ENCODE assay signal across 1 cellular context in the genomic region with DNA sequence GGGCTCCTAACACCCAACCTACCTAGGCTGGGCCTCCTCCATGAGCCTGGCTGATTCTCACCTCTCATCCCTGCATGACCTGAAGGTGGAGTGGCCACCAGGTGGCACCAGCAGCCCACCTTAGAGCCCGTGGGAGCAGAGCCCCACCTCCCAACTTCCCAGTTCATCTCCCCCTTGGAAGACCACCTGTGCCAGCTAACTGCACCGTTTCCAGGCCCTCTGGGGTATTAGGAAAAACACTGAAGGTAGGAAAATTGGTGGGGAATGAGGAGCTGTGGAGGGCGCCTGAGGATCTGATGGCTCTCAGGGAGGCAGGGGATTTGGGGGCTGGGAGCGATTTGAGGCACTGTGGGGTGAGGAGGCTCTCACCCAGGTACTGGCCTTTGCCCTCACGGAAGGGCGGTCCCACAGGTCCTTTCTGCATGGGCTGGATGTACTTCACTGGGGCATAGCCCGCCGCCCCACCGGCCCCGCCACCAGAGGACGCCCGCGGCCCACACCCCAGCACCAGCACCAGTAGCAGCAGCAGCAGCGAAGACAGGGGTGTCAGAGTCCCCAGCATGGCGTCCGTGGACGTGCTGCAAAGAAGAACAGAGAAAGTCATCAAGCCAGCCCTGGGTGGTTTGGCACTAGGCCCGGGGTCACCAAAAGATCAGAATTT.
TF ChIP-seq lines count a peak whose summit lies in the region.

No MANE protein-coding gene starts in this region.

TF ChIP-seq in HEK293, 187 proteins besides CTCF, POLR2A, EP300 and RAD21 (continues in another document):
- TF ChIP-seq SP3 (tag by site-specific recombination; IDR thresholded peaks at IDR 0.05) (no peak), ZNF433 (tag by site-specific recombination; IDR thresholded peaks at IDR 0.05; ENCODE audit: low read depth) (no peak), ZNF639 (tag by site-specific recombination; IDR thresholded peaks at IDR 0.05) (no peak), ZNF341 (tag by site-specific recombination; IDR thresholded peaks at IDR 0.05; ENCODE audit: low read depth) (no peak), ZNF48 (tag by site-specific recombination; IDR thresholded peaks at IDR 0.05) (no peak), SALL2 (tag by site-specific recombination; IDR thresholded peaks at IDR 0.05; ENCODE audit: borderline replicate concordance) (no peak), IKZF3 (tag by site-specific recombination; IDR thresholded peaks at IDR 0.05) (peak; percentile 90), ZNF26 (tag by site-specific recombination; IDR thresholded peaks at IDR 0.05) (no peak), EGR2 (tag by site-specific recombination; IDR thresholded peaks at IDR 0.05; ENCODE audit: low read depth) (no peak), BCL11A (tag by site-specific recombination; IDR thresholded peaks at IDR 0.05; ENCODE audit: low read depth) (0 out of 2 replicates have a peak, but pooled peaks have one; percentile 10), ZNF629 (tag by site-specific recombination; IDR thresholded peaks at IDR 0.05) (0 out of 2 replicates have a peak, but pooled peaks have one; percentile 13), SP2 (tag by site-specific recombination; IDR thresholded peaks at IDR 0.05) (no peak), ZBTB17 (tag by site-specific recombination; IDR thresholded peaks at IDR 0.05) (peak; percentile 39; the same call in 1 of the 2 replicates), ZNF248 (tag by site-specific recombination; IDR thresholded peaks at IDR 0.05) (no peak), KLF9 (tag by site-specific recombination; IDR thresholded peaks at IDR 0.05; ENCODE audit: low read depth) (peak; percentile 52), ZNF670 (tag by site-specific recombination; IDR thresholded peaks at IDR 0.05; ENCODE audit: low read depth) (no peak), ZNF148 (tag by site-specific recombination; IDR thresholded peaks at IDR 0.05; ENCODE audit: borderline replicate concordance) (no peak), ZNF157 (tag by site-specific recombination; IDR thresholded peaks at IDR 0.05) (no peak), ZNF488 (tag by site-specific recombination; IDR thresholded peaks at IDR 0.05) (no peak), PRDM4 (tag by site-specific recombination; IDR thresholded peaks at IDR 0.05) (no peak), ZNF544 (tag by site-specific recombination; IDR thresholded peaks at IDR 0.05) (no peak), GFI1B (tag by site-specific recombination; IDR thresholded peaks at IDR 0.05) (no peak), SP7 (tag by site-specific recombination; IDR thresholded peaks at IDR 0.05) (0 out of 2 replicates have a peak, but pooled peaks have one; percentile 32), KLF1 (tag by site-specific recombination; IDR thresholded peaks at IDR 0.05) (no peak), ZNF555 (tag by site-specific recombination; conservative IDR thresholded peaks at IDR 0.05) (no peak), ZNF514 (tag by site-specific recombination; IDR thresholded peaks at IDR 0.05) (no peak), ZNF677 (tag by site-specific recombination; IDR thresholded peaks at IDR 0.05) (no peak), MZF1 (tag by site-specific recombination; IDR thresholded peaks at IDR 0.05; ENCODE audit: borderline replicate concordance) (no peak), ZNF837 (tag by site-specific recombination; IDR thresholded peaks at IDR 0.05) (no peak), PBX3 (CRISPR knock-in tag; IDR thresholded peaks at IDR 0.05) (no peak), TSHZ1 (tag by site-specific recombination; IDR thresholded peaks at IDR 0.05; ENCODE audit: borderline replicate concordance) (no peak), ZNF530 (tag by site-specific recombination; IDR thresholded peaks at IDR 0.05; ENCODE audit: low read depth) (no peak)
- TF ChIP-seq, protein P1, sequence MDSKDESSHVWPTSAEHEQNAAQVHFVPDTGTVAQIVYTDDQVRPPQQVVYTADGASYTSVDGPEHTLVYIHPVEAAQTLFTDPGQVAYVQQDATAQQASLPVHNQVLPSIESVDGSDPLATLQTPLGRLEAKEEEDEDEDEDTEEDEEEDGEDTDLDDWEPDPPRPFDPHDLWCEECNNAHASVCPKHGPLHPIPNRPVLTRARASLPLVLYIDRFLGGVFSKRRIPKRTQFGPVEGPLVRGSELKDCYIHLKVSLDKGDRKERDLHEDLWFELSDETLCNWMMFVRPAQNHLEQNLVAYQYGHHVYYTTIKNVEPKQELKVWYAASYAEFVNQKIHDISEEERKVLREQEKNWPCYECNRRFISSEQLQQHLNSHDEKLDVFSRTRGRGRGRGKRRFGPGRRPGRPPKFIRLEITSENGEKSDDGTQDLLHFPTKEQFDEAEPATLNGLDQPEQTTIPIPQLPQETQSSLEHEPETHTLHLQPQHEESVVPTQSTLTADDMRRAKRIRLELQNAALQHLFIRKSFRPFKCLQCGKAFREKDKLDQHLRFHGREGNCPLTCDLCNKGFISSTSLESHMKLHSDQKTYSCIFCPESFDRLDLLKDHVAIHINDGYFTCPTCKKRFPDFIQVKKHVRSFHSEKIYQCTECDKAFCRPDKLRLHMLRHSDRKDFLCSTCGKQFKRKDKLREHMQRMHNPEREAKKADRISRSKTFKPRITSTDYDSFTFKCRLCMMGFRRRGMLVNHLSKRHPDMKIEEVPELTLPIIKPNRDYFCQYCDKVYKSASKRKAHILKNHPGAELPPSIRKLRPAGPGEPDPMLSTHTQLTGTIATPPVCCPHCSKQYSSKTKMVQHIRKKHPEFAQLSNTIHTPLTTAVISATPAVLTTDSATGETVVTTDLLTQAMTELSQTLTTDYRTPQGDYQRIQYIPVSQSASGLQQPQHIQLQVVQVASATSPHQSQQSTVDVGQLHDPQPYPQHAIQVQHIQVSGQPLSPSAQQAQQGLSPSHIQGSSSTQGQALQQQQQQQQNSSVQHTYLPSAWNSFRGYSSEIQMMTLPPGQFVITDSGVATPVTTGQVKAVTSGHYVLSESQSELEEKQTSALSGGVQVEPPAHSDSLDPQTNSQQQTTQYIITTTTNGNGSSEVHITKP (tag by site-specific recombination; IDR thresholded peaks at IDR 0.05) = no peak
- TF ChIP-seq, protein P2, sequence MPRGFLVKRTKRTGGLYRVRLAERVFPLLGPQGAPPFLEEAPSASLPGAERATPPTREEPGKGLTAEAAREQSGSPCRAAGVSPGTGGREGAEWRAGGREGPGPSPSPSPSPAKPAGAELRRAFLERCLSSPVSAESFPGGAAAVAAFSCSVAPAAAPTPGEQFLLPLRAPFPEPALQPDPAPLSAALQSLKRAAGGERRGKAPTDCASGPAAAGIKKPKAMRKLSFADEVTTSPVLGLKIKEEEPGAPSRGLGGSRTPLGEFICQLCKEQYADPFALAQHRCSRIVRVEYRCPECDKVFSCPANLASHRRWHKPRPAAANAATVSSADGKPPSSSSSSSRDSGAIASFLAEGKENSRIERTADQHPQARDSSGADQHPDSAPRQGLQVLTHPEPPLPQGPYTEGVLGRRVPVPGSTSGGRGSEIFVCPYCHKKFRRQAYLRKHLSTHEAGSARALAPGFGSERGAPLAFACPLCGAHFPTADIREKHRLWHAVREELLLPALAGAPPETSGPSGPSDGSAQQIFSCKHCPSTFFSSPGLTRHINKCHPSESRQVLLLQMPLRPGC (tag by site-specific recombination; IDR thresholded peaks at IDR 0.05) = no peak
